ENCODE assay signal across 8 cellular contexts in genomic region chr1:23800396-23801337, GRCh38. TPM values are rescaled to one million over a fixed set of nuclear protein-coding genes. Genes with fewer than 3 reads are reported as not detected.
DNase-seq lines count a peak whose midpoint lies in the region; ATAC-seq and TF ChIP-seq lines count a peak whose summit lies in the region.

GALE (minus strand) TSS chr1:23800754; CDS start chr1:23799007, 1,747 bp downstream.

- H3K9me3 Mint-ChIP-seq in activated T-helper 2 cell treated with anti-CD3 and anti-CD28 coated beads, Interferon-gamma antibody, Interleukin-2, Interleukin-4, amounts not matched to agents 10 μg/mL and 5 μg/mL and 100 μg/mL, durations not matched to agents 14 hours and 24 hours and 36 hours = no peaks in the 10 kb centered on the region
- H3K9me3 Mint-ChIP-seq in natural killer cell treated with Interleukin-12 subunit alpha and Interleukin-12 subunit beta and Interleukin-15 and Interleukin-18, amount 100 ng/mL, for 72 hours = no peaks in the 10 kb centered on the region

- no peak for TF ChIP-seq CTCF in RWPE2 (IDR thresholded peaks at IDR 0.05; ENCODE audit: poor library complexity, severe bottlenecking)
- no peak for TF ChIP-seq CTCF in fibroblast of mammary gland (conservative IDR thresholded peaks at IDR 0.05; ENCODE audit: control insufficient read depth, insufficient read depth, low read depth, low read length)

- intact Hi-C loops in activated T-helper 2 cell treated with anti-CD3 and anti-CD28 coated beads, Interferon-gamma antibody, Interleukin-2, Interleukin-4, amounts not matched to agents 10 μg/mL and 5 μg/mL and 100 μg/mL, durations not matched to agents 14 hours and 24 hours and 36 hours (cut with micrococcal nuclease) = loop anchor here (1.0 to 10.0 kb wide), 3 partner anchors 9 to 174 kb away; partner anchors contain the start of genes LYPLA2 and PITHD1

- H3K79me2 ChIP-seq in GM23248 (ENCODE audit: insufficient read depth) = no peaks in the 10 kb centered on the region

- peaks cover 7% of the 10 kb centered on the region; the same call in 1 of the 2 replicates for H3K4me1 ChIP-seq in GM23248 (ENCODE audit: insufficient read depth)
- H3K4me1 ChIP-seq in RWPE2 (ENCODE audit: insufficient read depth, poor library complexity, severe bottlenecking) = peaks cover 8% of the 10 kb centered on the region

- H3K27ac ChIP-seq in GM23248 (peak within 1 kb of the TSS; percentile 48), RWPE2 (ENCODE audit: poor library complexity, severe bottlenecking) (peak within 1 kb of the TSS; percentile 94)

- H3F3A ChIP-seq in GM23248 (ENCODE audit: insufficient read depth) = peaks cover 4% of the 10 kb centered on the region; the same call in 1 of the 2 replicates

- H3K9me3 ChIP-seq in GM23248 (ENCODE audit: low read depth) (no peaks in the 10 kb centered on the region), RWPE2 (ENCODE audit: severe bottlenecking) (no peaks in the 10 kb centered on the region)

- H3K9ac ChIP-seq in GM23248 = peak within 1 kb of the TSS; percentile 82

- peak within 1 kb of the TSS; percentile 86 for H3K27ac Mint-ChIP-seq in activated T-helper 2 cell treated with anti-CD3 and anti-CD28 coated beads, Interferon-gamma antibody, Interleukin-2, Interleukin-4, amounts not matched to agents 10 μg/mL and 5 μg/mL and 100 μg/mL, durations not matched to agents 14 hours and 24 hours and 36 hours
- H3K27ac Mint-ChIP-seq in natural killer cell treated with Interleukin-12 subunit alpha and Interleukin-12 subunit beta and Interleukin-15 and Interleukin-18, amount 100 ng/mL, for 72 hours = peak within 1 kb of the TSS; percentile 85 to 93

- H3K27me3 ChIP-seq in GM23248 (replicated peaks; ENCODE audit: insufficient read depth) (no peaks in the 10 kb centered on the region), RWPE2 (ENCODE audit: insufficient read depth, poor library complexity, severe bottlenecking) (no peaks in the 10 kb centered on the region)

- DNase-seq in DMS53 treated with DMSO at 0.1 percent for 48 hours (lab: John Stamatoyannopoulos, UW; ENCODE audit: unreplicated experiment) = peak; percentile 86
- DNase-seq in GM23248 = peak; percentile 98
- DNase-seq in LoVo (ENCODE audit: low spot score) = peak; percentile 95
- DNase-seq in RWPE2 (ENCODE audit: low spot score) = peak; percentile 97
- peak; percentile 93 for DNase-seq in activated T-helper 2 cell treated with anti-CD3 and anti-CD28 coated beads, Interferon-gamma antibody, Interleukin-2, Interleukin-4, amounts not matched to agents 10 μg/mL and 5 μg/mL and 100 μg/mL, durations not matched to agents 14 hours and 24 hours and 36 hours (ENCODE audit: low spot score)
- DNase-seq in fibroblast of mammary gland (ENCODE audit: low read depth) = peak; percentile 90
- DNase-seq in natural killer cell treated with Interleukin-12 subunit alpha and Interleukin-12 subunit beta and Interleukin-15 and Interleukin-18, amount 100 ng/mL, for 72 hours (ENCODE audit: low spot score) = peak; percentile 98
- peak; percentile 97 for DNase-seq in stimulated activated naive CD4-positive, alpha-beta T cell treated with Interleukin-2 at 50 U/mL for 16 hours (lab: John Stamatoyannopoulos, UW)

- peak within 1 kb of the TSS; percentile 90 for H2AFZ ChIP-seq in GM23248

- WGBS in GM23248 (ENCODE audit: low coverage in 1 of 2, low lambda C conversion rate in 2 of 2, missing lambda C conversion rate in 2 of 2), 2 experiments = 1 to 2% methylated on average over 52 to 83 of the region's 83 CpGs

- H3K9me2 ChIP-seq in GM23248 (ENCODE audit: insufficient read depth) = no peaks in the 10 kb centered on the region

- H3K4me2 ChIP-seq in GM23248 (ENCODE audit: unreplicated experiment) = peak within 1 kb of the TSS; percentile 88

- no peaks in the 10 kb centered on the region for H3K36me3 ChIP-seq in GM23248 (ENCODE audit: low read depth)
- H3K36me3 ChIP-seq in RWPE2 (ENCODE audit: low read depth) = peaks cover 32% of the 10 kb centered on the region

- H3K27me3 Mint-ChIP-seq in activated T-helper 2 cell treated with anti-CD3 and anti-CD28 coated beads, Interferon-gamma antibody, Interleukin-2, Interleukin-4, amounts not matched to agents 10 μg/mL and 5 μg/mL and 100 μg/mL, durations not matched to agents 14 hours and 24 hours and 36 hours (ENCODE audit: low read depth) = no peaks in the 10 kb centered on the region
- no peaks in the 10 kb centered on the region for H3K27me3 Mint-ChIP-seq in natural killer cell treated with Interleukin-12 subunit alpha and Interleukin-12 subunit beta and Interleukin-15 and Interleukin-18, amount 100 ng/mL, for 72 hours

- peaks cover 30% of the 10 kb centered on the region for H3K36me3 Mint-ChIP-seq in activated T-helper 2 cell treated with anti-CD3 and anti-CD28 coated beads, Interferon-gamma antibody, Interleukin-2, Interleukin-4, amounts not matched to agents 10 μg/mL and 5 μg/mL and 100 μg/mL, durations not matched to agents 14 hours and 24 hours and 36 hours (ENCODE audit: low read depth)
- no peaks in the 10 kb centered on the region for H3K36me3 Mint-ChIP-seq in natural killer cell treated with Interleukin-12 subunit alpha and Interleukin-12 subunit beta and Interleukin-15 and Interleukin-18, amount 100 ng/mL, for 72 hours

- H4K20me1 ChIP-seq in GM23248 (ENCODE audit: insufficient read depth) = no peaks in the 10 kb centered on the region

- peak within 1 kb of the TSS; percentile 97 for H3K4me3 Mint-ChIP-seq in activated T-helper 2 cell treated with anti-CD3 and anti-CD28 coated beads, Interferon-gamma antibody, Interleukin-2, Interleukin-4, amounts not matched to agents 10 μg/mL and 5 μg/mL and 100 μg/mL, durations not matched to agents 14 hours and 24 hours and 36 hours (ENCODE audit: low read depth)
- H3K4me3 Mint-ChIP-seq in natural killer cell treated with Interleukin-12 subunit alpha and Interleukin-12 subunit beta and Interleukin-15 and Interleukin-18, amount 100 ng/mL, for 72 hours = peak within 1 kb of the TSS; percentile 95

- peak; percentile 63 for ATAC-seq in RWPE2 (ENCODE audit: low read depth)
- ATAC-seq in natural killer cell treated with Interleukin-12 subunit alpha and Interleukin-12 subunit beta and Interleukin-15 and Interleukin-18, amount 100 ng/mL, for 72 hours = peak; percentile 94 to 96

- peak within 1 kb of the TSS; percentile 84 for H3K4me3 ChIP-seq in GM23248
- H3K4me3 ChIP-seq in RWPE2 (ENCODE audit: severe bottlenecking) = peak within 1 kb of the TSS; percentile 70
- H3K4me3 ChIP-seq in fibroblast of mammary gland (ENCODE audit: control insufficient read depth, low read depth, low read length) = peak within 1 kb of the TSS; percentile 78

- H3K4me1 Mint-ChIP-seq in activated T-helper 2 cell treated with anti-CD3 and anti-CD28 coated beads, Interferon-gamma antibody, Interleukin-2, Interleukin-4, amounts not matched to agents 10 μg/mL and 5 μg/mL and 100 μg/mL, durations not matched to agents 14 hours and 24 hours and 36 hours (ENCODE audit: low read depth) = peaks cover 11% of the 10 kb centered on the region
- peaks cover 9 to 11% of the 10 kb centered on the region in 2 donors for H3K4me1 Mint-ChIP-seq in natural killer cell treated with Interleukin-12 subunit alpha and Interleukin-12 subunit beta and Interleukin-15 and Interleukin-18, amount 100 ng/mL, for 72 hours (ENCODE audit: low read depth in 2 of 2)

- in situ Hi-C loops in GM23248 (cut with MboI) = no loop called here

RNA-seq across cellular contexts. Expression of gene GALE, which starts in this region (rescaled TPM):
- 16.2 and 20.9 TPM in 2 replicates for total RNA-seq in GM23248 (2014; rRNA removed; shearing (Covaris generic))
- polyA plus RNA-seq in GM23248 (2016; fragmentation: Nextera tagmentation; extraction: Ambion mirVana) = 20.5 and 23.5 TPM in 2 replicates
- total RNA-seq in activated T-helper 2 cell treated with anti-CD3 and anti-CD28 coated beads, Interferon-gamma antibody, Interleukin-2, Interleukin-4, amounts not matched to agents 10 μg/mL and 5 μg/mL and 100 μg/mL, durations not matched to agents 14 hours and 24 hours and 36 hours = 57.8 and 62.1 TPM in 2 replicates
- 10 to 100 TPM; 54.3 to 68.1 TPM for total RNA-seq in natural killer cell treated with Interleukin-12 subunit alpha and Interleukin-12 subunit beta and Interleukin-15 and Interleukin-18, amount 100 ng/mL, for 72 hours

Comparison
In these comparisons a context has a peak if more than half of its experiments do, and no peak if none do; other contexts are left out.
1. Peak in every context shown above with its lines: DNase-seq, ATAC-seq, H3K4me3 ChIP-seq and H3K27ac ChIP-seq.